In genomic region chr2:149993316-149993715, GRCh38 we compare ENCODE assay signal across 19 cellular contexts.
DNase-seq lines count a peak whose midpoint lies in the region; ATAC-seq, FAIRE-seq and TF ChIP-seq lines count a peak whose summit lies in the region.
"Had no signal": no experiment of that assay in that cellular context is flagged by ENCODE, and none has a peak within 500 bp of the region (broad histone marks: within the 10 kb centered on the region; RNA-seq: fewer than 3 reads in every experiment).

No MANE protein-coding gene starts in this region.

- H3K4me1 ChIP-seq in HepG2 (ENCODE audit: insufficient read depth, low read length) (peaks cover 11% of the 10 kb centered on the region), right lobe of liver (peaks cover 0 to 30% (median 11%) of the 10 kb centered on the region in 4 donors), mesendoderm (ENCODE audit: control insufficient read depth, low read depth, low read length) (no peaks in the 10 kb centered on the region), aorta (ENCODE audit: control insufficient read depth in 1 of 2, insufficient read depth in 2 of 2, low read length in 2 of 2) (peaks cover 11 to 20% of the 10 kb centered on the region in 2 donors)

- H3K27me3 ChIP-seq in HepG2 (ENCODE audit: control insufficient read depth in 1 of 2, insufficient read depth in 2 of 2, low read length in 2 of 2) (no peaks in the 10 kb centered on the region), right lobe of liver (no peaks in the 10 kb centered on the region), mesendoderm (ENCODE audit: insufficient read depth, low read length, poor library complexity) (no peaks in the 10 kb centered on the region), aorta (ENCODE audit: control insufficient read depth in 1 of 2, insufficient read depth in 2 of 2, low read length in 1 of 2) (no peaks in the 10 kb centered on the region)

- in situ Hi-C loops in HepG2 (cut with HindIII; ENCODE audit: extremely low pct_ligation_motif_present, low pct_unique_long_range_greater_than_20kb) = no loop called here

- H2BK120ac ChIP-seq in mesendoderm (ENCODE audit: low read depth, low read length) = peak overlapping the region; percentile 14

- no peak overlapping the region for H2BK5ac ChIP-seq in mesendoderm (ENCODE audit: low read length)

- H3K18ac ChIP-seq in mesendoderm (ENCODE audit: low read length) = no peak overlapping the region

- H4K5ac ChIP-seq in mesendoderm (ENCODE audit: low read length) = no peak overlapping the region

- ATAC-seq in HepG2 (no peak), right lobe of liver (no peak), aorta (ENCODE audit: low FRiP score) (peak; percentile 49)
- ATAC-seq: GM12878, GM23338 had no signal

- TF ChIP-seq POLR2A in HepG2 (IDR thresholded peaks at IDR 0.05; ENCODE audit: insufficient read depth in 1 of 2, low read depth in 2 of 2, low read length in 2 of 2) (no peak), right lobe of liver (IDR thresholded peaks at IDR 0.05) (no peak)

- no peaks in the 10 kb centered on the region for H4K20me1 ChIP-seq in HepG2 (ENCODE audit: insufficient read depth, low read length)

- TF ChIP-seq CTCF in HepG2 (CRISPR knock-in tag; IDR thresholded peaks at IDR 0.05) = no peak
- no peak for TF ChIP-seq CTCF in right lobe of liver (IDR thresholded peaks at IDR 0.05)
- no peak for TF ChIP-seq CTCF in coronary artery (IDR thresholded peaks at IDR 0.05)

- H3K4ac ChIP-seq in mesendoderm (ENCODE audit: low read depth, low read length) = no peak overlapping the region

- no peak for DNase-seq in HepG2 (ENCODE audit: low spot score)
- DNase-seq in right lobe of liver = no peak
- DNase-seq in coronary artery (ENCODE audit: low spot score) = no peak
- no peak for DNase-seq in mesendoderm
- DNase-seq in aorta = peak in 1 of 2 donors; percentile 50
- no peak for DNase-seq in NCI-H2081 (lab: John Stamatoyannopoulos, UW)
- no peak for DNase-seq in NCI-H1417 treated with DMSO at 0.1 percent for 48 hours (lab: John Stamatoyannopoulos, UW)
- DNase-seq in foreskin melanocyte = no peak
- DNase-seq: AML-193; CD4-positive, alpha-beta T cell; DMS53; DND-41; EL; HCEC 1CT had no signal

- peaks cover 20% of the 10 kb centered on the region; the same call in 1 of the 2 replicates for H3K9me3 ChIP-seq in HepG2 (ENCODE audit: low read length)
- H3K9me3 ChIP-seq in right lobe of liver = no peaks in the 10 kb centered on the region
- no peaks in the 10 kb centered on the region for H3K9me3 ChIP-seq in aorta (ENCODE audit: control insufficient read depth, low read length)
- H3K9me3 ChIP-seq: A549 had no signal

- POLR2A ChIA-PET in HepG2 (lab: Yijun Ruan, JAX) = no interaction called here

- intact Hi-C loops in HepG2 (cut with micrococcal nuclease; ENCODE audit: unreplicated experiment) = loop anchor here (10.0 kb wide), 1 partner anchor 399 kb away; no protein-coding TSS in a partner anchor
- intact Hi-C loops in right lobe of liver (cut with DNase I) = no loop called here
- intact Hi-C loops in aorta (cut with DNase I) = loop anchor here in 1 of 2 donors (5.0 kb wide), 2 partner anchors 396 to 494 kb away; partner anchors contain the start of gene RND3

- H2AFZ ChIP-seq in HepG2 (ENCODE audit: low read length) = no peak overlapping the region
- H2AFZ ChIP-seq: GM23338 had no signal

- no peak overlapping the region for H3K56ac ChIP-seq in mesendoderm (ENCODE audit: low read length)

- H3K27ac ChIP-seq in HepG2 (ENCODE audit: extremely low read length, insufficient read depth, low read length) (no peak overlapping the region), right lobe of liver (no peak overlapping the region), coronary artery (peak overlapping the region; percentile 30 to 69), mesendoderm (ENCODE audit: low read depth, low read length) (no peak overlapping the region), aorta (ENCODE audit: low read depth in 1 of 2, low read length in 2 of 2) (peak overlapping the region; percentile 82 to 87)
- H3K27ac ChIP-seq: 22Rv1, C4-2B had no signal

- H3K4me3 ChIP-seq in HepG2 (replicated peaks in 1 of 3; ENCODE audit: insufficient read depth in 1 of 3, low read depth in 2 of 3, low read length in 3 of 3) (no peak overlapping the region), right lobe of liver (no peak overlapping the region), coronary artery (no peak overlapping the region), mesendoderm (ENCODE audit: low read length) (no peak overlapping the region), aorta (ENCODE audit: low read length in 2 of 2) (no peak overlapping the region)
- H3K4me3 ChIP-seq: A549, GM12878, GM23338 had no signal

- CTCF ChIA-PET in HepG2 (lab: Yijun Ruan, JAX; ENCODE audit: low intra/inter-chr PET ratio, low total read pairs) = no interaction called here

- no peak overlapping the region for H2AK5ac ChIP-seq in mesendoderm (ENCODE audit: low read length)

- no peak overlapping the region for H3K9ac ChIP-seq in HepG2 (ENCODE audit: insufficient read depth, low read depth, low read length)
- no peak overlapping the region for H3K9ac ChIP-seq in mesendoderm (ENCODE audit: low read length)

- no peak overlapping the region for H4K8ac ChIP-seq in mesendoderm (ENCODE audit: low read depth, low read length)

- no peak overlapping the region for H3K4me2 ChIP-seq in HepG2 (ENCODE audit: low read depth, low read length)
- H3K4me2 ChIP-seq in mesendoderm (ENCODE audit: low read length) = no peak overlapping the region
- H3K4me2 ChIP-seq: A549, GM23338 had no signal

- TF ChIP-seq EP300 in HepG2 (IDR thresholded peaks at IDR 0.05; ENCODE audit: low read depth in 2 of 2, low read length in 2 of 2) = no peak
- TF ChIP-seq EP300 in HepG2 (CRISPR knock-in tag; IDR thresholded peaks at IDR 0.05; ENCODE audit: borderline replicate concordance) = no peak

- H3K36me3 ChIP-seq in HepG2 (replicated peaks in 1 of 2; ENCODE audit: control insufficient read depth in 1 of 2, insufficient read depth in 2 of 2, low read length in 2 of 2) (no peaks in the 10 kb centered on the region), right lobe of liver (no peaks in the 10 kb centered on the region), mesendoderm (ENCODE audit: control insufficient read depth, insufficient read depth, low read length) (no peaks in the 10 kb centered on the region), aorta (ENCODE audit: control insufficient read depth in 1 of 2, insufficient read depth in 2 of 2, low read length in 1 of 2) (no peaks in the 10 kb centered on the region)

- no peaks in the 10 kb centered on the region for H3K79me2 ChIP-seq in HepG2 (ENCODE audit: insufficient read depth, low read length)
- H3K79me2 ChIP-seq in mesendoderm (ENCODE audit: control insufficient read depth, insufficient read depth, low read length) = no peaks in the 10 kb centered on the region

- H2BK15ac ChIP-seq in mesendoderm (replicated peaks; ENCODE audit: low read depth) = no peak overlapping the region

- BruUV-seq in HepG2 (replicated peaks; lab: Mats Ljungman, UMichigan) = no TSS peak

- FAIRE-seq in HepG2 (lab: Jason Lieb, UNC) = no peak
- FAIRE-seq: A549, GM12878 had no signal

- H3K79me1 ChIP-seq in mesendoderm (ENCODE audit: low read length) = no peaks in the 10 kb centered on the region

- TF ChIP-seq RAD21 in HepG2 (CRISPR knock-in tag; IDR thresholded peaks at IDR 0.05) = no peak

- no peak overlapping the region for H3K23ac ChIP-seq in mesendoderm (ENCODE audit: low read length)

- WGBS in HepG2 (ENCODE audit: low lambda C conversion rate) = 2% methylated on average over 1 of the region's 1 CpG
- WGBS in right lobe of liver (ENCODE audit: insufficient coverage, low coverage, low lambda C conversion rate, missing lambda C conversion rate) = 69% methylated on average over 1 of the region's 1 CpG
- no CpG with 5 or more reads among the region's 1 CpG for WGBS in mesendoderm (ENCODE audit: extremely low coverage, insufficient coverage, low lambda C conversion rate)
- 1 to 6% methylated on average over 1 of the region's 1 CpG for WGBS in aorta, 2 donors

TF ChIP-seq in HepG2, 621 proteins besides CTCF, POLR2A, EP300 and RAD21:
- no peak for TF ChIP-seq ZNF274 (CRISPR knock-in tag; IDR thresholded peaks at IDR 0.05)
- peak; percentile 61; the same call in 1 of the 2 replicates for TF ChIP-seq NFE2L2 (IDR thresholded peaks at IDR 0.05; ENCODE audit: low read length)

Comparison
In these comparisons a context has a peak if more than half of its experiments do, and no peak if none do; other contexts are left out.
1. H3K27ac ChIP-seq: peak in coronary artery (2 of 2) and aorta (2 of 2); none in HepG2 (single experiment), right lobe of liver (0 of 3) and mesendoderm (single experiment).